ENCODE assay signal across 8 cellular contexts in genomic region chr7:141072548-141073172, GRCh38. TPM values are rescaled to one million over a fixed set of nuclear protein-coding genes. Genes with fewer than 3 reads are reported as not detected.
DNase-seq lines count a peak whose midpoint lies in the region; ATAC-seq and TF ChIP-seq lines count a peak whose summit lies in the region.

No MANE protein-coding gene starts in this region.

- no peaks in the 10 kb centered on the region for H3K36me3 ChIP-seq in BLaER1
- H3K36me3 ChIP-seq in kidney epithelial cell (ENCODE audit: control insufficient read depth, insufficient read depth, low read length): no peaks in the 10 kb centered on the region

- H3K4me3 ChIP-seq in BLaER1 (peak overlapping the region; percentile 68), kidney epithelial cell (ENCODE audit: low read depth, low read length) (peak overlapping the region; percentile 49)

- DNase-seq in SK-N-DZ (ENCODE audit: low spot score) (peak; percentile 78), cerebellar cortex (ENCODE audit: low spot score) (peak; percentile 93), kidney epithelial cell (ENCODE audit: low read depth) (peak; percentile 65)
- peak; percentile 57 for DNase-seq in stimulated activated CD4-positive, alpha-beta T cell treated with anti-CD3 and anti-CD28 coated beads, Interleukin-15, amount 100 ng/mL, for 24 hours

- H3K27ac ChIP-seq in BLaER1: no peak overlapping the region

- H3K9ac ChIP-seq in BLaER1: no peak overlapping the region

- H3K4me1 ChIP-seq in BLaER1: peaks cover 32% of the 10 kb centered on the region

- TF ChIP-seq CTCF in kidney epithelial cell (IDR thresholded peaks at IDR 0.05; ENCODE audit: insufficient read depth, low read length, poor library complexity, severe bottlenecking): no peak

- no peaks in the 10 kb centered on the region for H3K9me3 ChIP-seq in BLaER1

- peaks cover 26% of the 10 kb centered on the region for H4K20me1 ChIP-seq in BLaER1

- H3K4me2 ChIP-seq in BLaER1: peak overlapping the region; percentile 88

- peaks cover 71% of the 10 kb centered on the region for H3K27me3 ChIP-seq in BLaER1
- H3K27me3 ChIP-seq in kidney epithelial cell (ENCODE audit: control insufficient read depth, insufficient read depth, low read length): peaks cover 6% of the 10 kb centered on the region

- ATAC-seq in HG03354 (IDR thresholded peaks at IDR 0.05; ENCODE audit: poor library complexity, severe bottlenecking, unreplicated experiment): peak; percentile 35
- ATAC-seq in GM19351 (IDR thresholded peaks at IDR 0.05; ENCODE audit: unreplicated experiment): no peak
- no peak for ATAC-seq in HG02763 (IDR thresholded peaks at IDR 0.05; ENCODE audit: unreplicated experiment)

RNA-seq across cellular contexts. Expression of gene TMEM178B, which starts 1.2 kb away (rescaled TPM):
- 5.3 and 5.7 TPM in 2 replicates for polyA plus RNA-seq in SK-N-DZ (2014; cell fraction: cytosol; rRNA removed)
- polyA plus RNA-seq in SK-N-DZ (2014; cell fraction: nucleus; rRNA removed): 4.9 and 6.5 TPM in 2 replicates
- 5.5 and 9.7 TPM in 2 replicates for total RNA-seq in kidney epithelial cell

RNA-seq across cellular contexts. Expression of gene MRPS33, which starts 57.9 kb away (rescaled TPM):
- 18.2 and 35.5 TPM in 2 replicates for polyA plus RNA-seq in SK-N-DZ (2014; cell fraction: cytosol; rRNA removed)
- 13.3 and 25.8 TPM in 2 replicates for polyA plus RNA-seq in SK-N-DZ (2014; cell fraction: nucleus; rRNA removed)
- total RNA-seq in kidney epithelial cell: 32.2 and 36.6 TPM in 2 replicates
